Comparison of ENCODE assay signal across 23 cellular contexts in genomic region chr20:34638532-34638931, GRCh38. TPM values are rescaled to one million over a fixed set of nuclear protein-coding genes. Genes with fewer than 3 reads are reported as not detected.
A peak's percentile ranks its signal among the peaks of the same experiment; 100 is the strongest.
DNase-seq lines count a peak whose midpoint lies in the region; ATAC-seq, FAIRE-seq and TF ChIP-seq lines count a peak whose summit lies in the region.
"Had no signal": no experiment of that assay in that cellular context is flagged by ENCODE, and none has a peak within 500 bp of the region (broad histone marks: within the 10 kb centered on the region; RNA-seq: fewer than 3 reads in every experiment).

No MANE protein-coding gene starts in this region.

- H3K9me3 ChIP-seq in HEK293 (ENCODE audit: control insufficient read depth, insufficient read depth, low read depth, low read length) (no peaks in the 10 kb centered on the region), esophagus muscularis mucosa (no peaks in the 10 kb centered on the region), small intestine (ENCODE audit: control insufficient read depth, low read depth) (no peaks in the 10 kb centered on the region)
- H3K9me3 ChIP-seq: left lung had no signal

- no peak for TF ChIP-seq POLR2A in esophagus muscularis mucosa (IDR thresholded peaks at IDR 0.05; ENCODE audit: low read depth)

- WGBS in esophagus muscularis mucosa: 94% methylated on average over 3 of the region's 3 CpGs
- 69 to 82% (median 70%) methylated on average over 3 of the region's 3 CpGs for WGBS in small intestine, 3 donors

- POLR2A ChIA-PET in HEK293 (lab: Yijun Ruan, JAX): no interaction called here

- TF ChIP-seq EP300 in esophagus muscularis mucosa (IDR thresholded peaks at IDR 0.05): no peak

- in situ Hi-C loops in brain microvascular endothelial cell (cut with HindIII; ENCODE audit: low pct_ligation_motif_present, low sequenced_read_pairs): no loop called here

- ATAC-seq in GM19397 (IDR thresholded peaks at IDR 0.05; ENCODE audit: unreplicated experiment): no peak
- ATAC-seq: foreskin keratinocyte; left lung; naive thymus-derived CD8-positive, alpha-beta T cell had no signal

- H3K27ac ChIP-seq in ACC112 (ENCODE audit: low read depth, low read length) (peak overlapping the region; percentile 82; the same call in 1 of the 2 replicates), HEK293 (ENCODE audit: extremely low read depth, low read depth, low read length) (no peak overlapping the region), esophagus muscularis mucosa (replicated peaks in 1 of 4) (peak overlapping the region; percentile 47 to 62 (median 60)), small intestine (ENCODE audit: low read depth in 1 of 2, low read length in 1 of 2) (no peak overlapping the region), brain microvascular endothelial cell (no peak overlapping the region)
- H3K27ac ChIP-seq: C4-2B, foreskin keratinocyte had no signal

- H3K27me3 ChIP-seq in ACC112 (ENCODE audit: insufficient read depth, low read length): no peaks in the 10 kb centered on the region
- H3K27me3 ChIP-seq in esophagus muscularis mucosa: no peaks in the 10 kb centered on the region
- H3K27me3 ChIP-seq in small intestine (ENCODE audit: control insufficient read depth in 2 of 2, insufficient read depth in 2 of 2, low read length in 2 of 2): no peaks in the 10 kb centered on the region
- no peaks in the 10 kb centered on the region for H3K27me3 ChIP-seq in brain microvascular endothelial cell (replicated peaks)
- H3K27me3 ChIP-seq: foreskin keratinocyte, left lung had no signal

- intact Hi-C loops in esophagus muscularis mucosa (cut with DNase I): no loop called here

- H3K36me3 ChIP-seq in ACC112 (ENCODE audit: insufficient read depth, low read length) (no peaks in the 10 kb centered on the region), HEK293 (ENCODE audit: control insufficient read depth in 2 of 2, insufficient read depth in 1 of 2, low read length in 2 of 2) (peaks cover 3 to 34% of the 10 kb centered on the region in 2 experiments; a peak in 2 of 3 replicates), esophagus muscularis mucosa (peaks cover 0 to 48% (median 24%) of the 10 kb centered on the region in 4 donors), small intestine (ENCODE audit: control insufficient read depth in 2 of 2, insufficient read depth in 2 of 2, low read length in 2 of 2) (no peaks in the 10 kb centered on the region), brain microvascular endothelial cell (replicated peaks) (no peaks in the 10 kb centered on the region)

- H3K79me2 ChIP-seq in ACC112 (ENCODE audit: control insufficient read depth, insufficient read depth, low read length, unreplicated experiment): no peaks in the 10 kb centered on the region

- TF ChIP-seq CTCF in HEK293 (tag by site-specific recombination; IDR thresholded peaks at IDR 0.05): no peak
- no peak for TF ChIP-seq CTCF in esophagus muscularis mucosa (IDR thresholded peaks at IDR 0.05)
- TF ChIP-seq CTCF in brain microvascular endothelial cell (IDR thresholded peaks at IDR 0.05; ENCODE audit: low read depth, low read length, missing control alignments): no peak

- H3K4me1 ChIP-seq in ACC112 (ENCODE audit: control insufficient read depth, insufficient read depth, low read length, unreplicated experiment) (peaks cover 18% of the 10 kb centered on the region), HEK293 (ENCODE audit: control insufficient read depth, insufficient read depth, low read length) (peaks cover 8% of the 10 kb centered on the region), esophagus muscularis mucosa (peaks cover 0 to 12% (median 7%) of the 10 kb centered on the region in 4 donors), small intestine (ENCODE audit: control insufficient read depth in 2 of 2, insufficient read depth in 1 of 2, low read depth in 1 of 2, low read length in 1 of 2) (peaks cover 2 to 8% of the 10 kb centered on the region in 2 donors)
- H3K4me1 ChIP-seq: foreskin keratinocyte had no signal

- H2AFZ ChIP-seq in ACC112 (ENCODE audit: low read length, unreplicated experiment): no peak overlapping the region

- CTCF ChIA-PET in HEK293 (lab: Yijun Ruan, JAX): no interaction called here

- H3K4me3 ChIP-seq in ACC112 (ENCODE audit: low read depth, low read length): no peak overlapping the region
- no peak overlapping the region for H3K4me3 ChIP-seq in HEK293 (ENCODE audit: low read depth, low read length)
- H3K4me3 ChIP-seq in esophagus muscularis mucosa: no peak overlapping the region
- H3K4me3 ChIP-seq in small intestine (ENCODE audit: low read depth in 1 of 2, low read length in 2 of 2): no peak overlapping the region
- no peak overlapping the region for H3K4me3 ChIP-seq in brain microvascular endothelial cell (ENCODE audit: low read depth, low read length)
- H3K4me3 ChIP-seq: left lung had no signal

- DNase-seq in esophagus muscularis mucosa (ENCODE audit: extremely low spot score): no peak
- peak; percentile 42 for DNase-seq in small intestine
- no peak for DNase-seq in brain microvascular endothelial cell
- no peak for DNase-seq in COLO668 (lab: John Stamatoyannopoulos, UW; ENCODE audit: unreplicated experiment)
- DNase-seq: activated CD4-positive, alpha-beta T cell treated with anti-CD3 and anti-CD28 coated beads, Interleukin-2, amount 10 ng/mL, durations not matched to agents 7 days and 5 days; effector CD8-positive, alpha-beta T cell; erythroblast; foreskin keratinocyte; hippocampal formation; immature natural killer cell; Kasumi-1; left lung; naive thymus-derived CD8-positive, alpha-beta T cell; NCI-H187 treated with DMSO at 0.1 percent for 48 hours; NCI-H526; stimulated activated CD8-positive, alpha-beta memory T cell treated with anti-CD3 and anti-CD28 coated beads, Interleukin-4, amount 100 ng/mL, for 48 hours had no signal

- no peak for FAIRE-seq in small intestine (lab: Jason Lieb, UNC)
- FAIRE-seq: D721Med, GM12891, urothelium cell line had no signal

TF ChIP-seq in HEK293, 187 proteins besides CTCF, POLR2A, EP300 and RAD21:
- TF ChIP-seq ZNF623 (tag by site-specific recombination; IDR thresholded peaks at IDR 0.05): no peak
- TF ChIP-seq EGR2 (tag by site-specific recombination; IDR thresholded peaks at IDR 0.05; ENCODE audit: low read depth): peak; percentile 88
- peak; percentile 75 for TF ChIP-seq ZFHX2 (tag by site-specific recombination; conservative IDR thresholded peaks at IDR 0.05)
- no peak for TF ChIP-seq ZNF114 (tag by site-specific recombination; IDR thresholded peaks at IDR 0.05)

RNA-seq across cellular contexts. Expression of gene PIGU, which starts 38.4 kb away (rescaled TPM):
- total RNA-seq in esophagus muscularis mucosa: 10 to 100 TPM in 1 of 4 donors, 1 to 10 TPM in 3; 9.1 to 10.8 (median 9.5) TPM
- polyA plus RNA-seq in small intestine: 10 to 100 TPM in 1 of 3 donors, 1 to 10 TPM in 2; 4.9 to 34.3 (median 6.0) TPM

Comparison
In these comparisons a context has a peak if more than half of its experiments do, and no peak if none do; other contexts are left out.
1. H3K27ac ChIP-seq: peak in ACC112 (single experiment) and esophagus muscularis mucosa (4 of 4); none in HEK293 (single experiment), small intestine (0 of 2) and brain microvascular endothelial cell (single experiment).